ENCODE assay signal across 1 cellular context in the genomic region with DNA sequence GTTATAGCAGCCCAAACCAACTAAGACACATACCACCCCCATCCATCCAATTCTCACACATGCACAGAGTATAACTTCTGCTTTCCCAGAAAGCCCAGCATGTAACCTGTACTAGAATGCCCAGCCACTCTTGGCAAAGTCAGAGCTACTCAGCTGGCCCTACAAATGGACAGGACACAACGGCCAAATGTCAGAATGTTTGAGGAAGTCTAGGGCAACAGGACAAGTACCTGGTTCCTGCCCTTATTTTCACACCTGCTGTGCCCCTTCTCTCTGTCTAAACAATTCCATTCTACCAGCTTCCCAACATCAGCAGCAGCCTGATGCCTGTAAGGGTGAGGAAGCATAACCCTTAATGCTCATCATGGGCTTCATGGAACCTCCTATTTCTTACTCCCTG.
TF ChIP-seq lines count a peak whose summit lies in the region.

No MANE protein-coding gene starts in this region.

TF ChIP-seq in GM23338, 12 proteins besides CTCF, POLR2A, EP300 and RAD21 (continued from another document):
- TF ChIP-seq ZNF462 (CRISPR knock-in tag; IDR thresholded peaks at IDR 0.05): no peak
- TF ChIP-seq, protein P1, sequence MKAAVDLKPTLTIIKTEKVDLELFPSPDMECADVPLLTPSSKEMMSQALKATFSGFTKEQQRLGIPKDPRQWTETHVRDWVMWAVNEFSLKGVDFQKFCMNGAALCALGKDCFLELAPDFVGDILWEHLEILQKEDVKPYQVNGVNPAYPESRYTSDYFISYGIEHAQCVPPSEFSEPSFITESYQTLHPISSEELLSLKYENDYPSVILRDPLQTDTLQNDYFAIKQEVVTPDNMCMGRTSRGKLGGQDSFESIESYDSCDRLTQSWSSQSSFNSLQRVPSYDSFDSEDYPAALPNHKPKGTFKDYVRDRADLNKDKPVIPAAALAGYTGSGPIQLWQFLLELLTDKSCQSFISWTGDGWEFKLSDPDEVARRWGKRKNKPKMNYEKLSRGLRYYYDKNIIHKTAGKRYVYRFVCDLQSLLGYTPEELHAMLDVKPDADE (IDR thresholded peaks at IDR 0.05): no peak
- TF ChIP-seq STAT1 (IDR thresholded peaks at IDR 0.05; ENCODE audit: unreplicated experiment): no peak
- TF ChIP-seq REST (IDR thresholded peaks at IDR 0.05; ENCODE audit: unreplicated experiment): no peak
- no peak for TF ChIP-seq JUNB (IDR thresholded peaks at IDR 0.05; ENCODE audit: unreplicated experiment)
- no peak for TF ChIP-seq ZNF114 (CRISPR knock-in tag; IDR thresholded peaks at IDR 0.05)
- no peak for TF ChIP-seq CREB1 (CRISPR knock-in tag; IDR thresholded peaks at IDR 0.05; ENCODE audit: low read depth)
- no peak for TF ChIP-seq ZNF331 (CRISPR knock-in tag; IDR thresholded peaks at IDR 0.05; ENCODE audit: low read depth)
- TF ChIP-seq POLR2AphosphoS5 (IDR thresholded peaks at IDR 0.05; ENCODE audit: low read depth): no peak
- no peak for TF ChIP-seq EZH2 (IDR thresholded peaks at IDR 0.05; ENCODE audit: low read depth, unreplicated experiment)
